Comparison of ENCODE assay signal across 9 cellular contexts in genomic region chr15:101121511-101122090, GRCh38.
DNase-seq lines count a peak whose midpoint lies in the region; ATAC-seq and TF ChIP-seq lines count a peak whose summit lies in the region.
"Had no signal": no experiment of that assay in that cellular context is flagged by ENCODE, and none has a peak within 500 bp of the region (broad histone marks: within the 10 kb centered on the region; RNA-seq: fewer than 3 reads in every experiment).

No MANE protein-coding gene starts in this region.

- H3K4me1 ChIP-seq in RWPE2 (ENCODE audit: insufficient read depth, poor library complexity, severe bottlenecking) (peaks cover 19% of the 10 kb centered on the region), mammary epithelial cell (ENCODE audit: insufficient read depth, low read length) (peaks cover 11% of the 10 kb centered on the region)

- H3K4me2 ChIP-seq in mammary epithelial cell (ENCODE audit: insufficient read depth, low read depth, low read length): peak overlapping the region; percentile 70

- ATAC-seq in HG02885 (IDR thresholded peaks at IDR 0.05; ENCODE audit: poor library complexity, unreplicated experiment) (peak; percentile 53), RWPE2 (ENCODE audit: low read depth) (peak; percentile 58), left colon (peak; percentile 60), GM18858 (IDR thresholded peaks at IDR 0.05; ENCODE audit: unreplicated experiment) (no peak)

- in situ Hi-C loops in GM13977 (cut with MboI; ENCODE audit: low pct_unique_long_range_greater_than_20kb, low sequenced_read_pairs, unreplicated experiment) (no loop called here), mammary epithelial cell (cut with MboI; ENCODE audit: low sequenced_read_pairs in 2 of 2) (no loop called here)

- TF ChIP-seq CTCF in GM13977 (IDR thresholded peaks at IDR 0.05; ENCODE audit: extremely low read depth, insufficient read depth, missing control alignments) (peak; percentile 65), RWPE2 (IDR thresholded peaks at IDR 0.05; ENCODE audit: poor library complexity, severe bottlenecking) (peak; percentile 54), mammary epithelial cell (conservative IDR thresholded peaks at IDR 0.05 in 1 of 2, IDR thresholded peaks at IDR 0.05 in 1 of 2; ENCODE audit: extremely low read depth in 1 of 2, insufficient read depth in 1 of 2, low read depth in 1 of 2, low read length in 2 of 2) (peak in 1 of 2 donors; percentile 50)

- 23% methylated on average over 18 of the region's 26 CpGs for WGBS in mammary epithelial cell (ENCODE audit: low coverage, missing lambda C conversion rate)

- H3K36me3 ChIP-seq in RWPE2 (ENCODE audit: low read depth) (no peaks in the 10 kb centered on the region), mammary epithelial cell (ENCODE audit: insufficient read depth, low read length) (no peaks in the 10 kb centered on the region)

- no peaks in the 10 kb centered on the region for H3K79me2 ChIP-seq in mammary epithelial cell (ENCODE audit: insufficient read depth, low read length)

- H3K27ac ChIP-seq in RWPE2 (ENCODE audit: poor library complexity, severe bottlenecking) (no peak overlapping the region), mammary epithelial cell (ENCODE audit: insufficient read depth, low read depth, low read length) (no peak overlapping the region)
- H3K27ac ChIP-seq: VCaP had no signal

- BruUV-seq in mammary epithelial cell (replicated peaks; lab: Mats Ljungman, UMichigan): no TSS peak

- no peaks in the 10 kb centered on the region for H3K27me3 ChIP-seq in RWPE2 (ENCODE audit: insufficient read depth, poor library complexity, severe bottlenecking)
- H3K27me3 ChIP-seq in mammary epithelial cell (ENCODE audit: insufficient read depth, low read length): no peaks in the 10 kb centered on the region

- H3K4me3 ChIP-seq in RWPE2 (ENCODE audit: severe bottlenecking) (no peak overlapping the region), mammary epithelial cell (replicated peaks in 1 of 3; ENCODE audit: insufficient read depth in 1 of 3, low read depth in 2 of 3, low read length in 3 of 3) (no peak overlapping the region)

- DNase-seq in GM13977 (ENCODE audit: low spot score) (peak; percentile 77), RWPE2 (ENCODE audit: low spot score) (no peak), mammary epithelial cell (peak; percentile 14), left colon (peak; percentile 59 to 64), DMS79 (lab: John Stamatoyannopoulos, UW) (no peak)
- peak; percentile 36 for DNase-seq in stimulated activated CD4-positive, alpha-beta T cell treated with anti-CD3 and anti-CD28 coated beads, Interleukin-12 subunit alpha, Interleukin-12 subunit beta, amount 100 ng/mL, for 4 hours

- dilution Hi-C loops in mammary epithelial cell (cut with HindIII; ENCODE audit: low sequenced_read_pairs): no loop called here

- no peak overlapping the region for H3K9ac ChIP-seq in mammary epithelial cell (ENCODE audit: insufficient read depth, low read length)

- no peaks in the 10 kb centered on the region for H4K20me1 ChIP-seq in mammary epithelial cell (ENCODE audit: insufficient read depth, low read length)

- intact Hi-C loops in mammary epithelial cell (cut with micrococcal nuclease): no loop called here
- intact Hi-C loops in left colon (cut with DNase I, micrococcal nuclease): no loop called here

- no peaks in the 10 kb centered on the region for H3K9me3 ChIP-seq in RWPE2 (ENCODE audit: severe bottlenecking)
- H3K9me3 ChIP-seq in mammary epithelial cell (replicated peaks; ENCODE audit: insufficient read depth, low read length): no peaks in the 10 kb centered on the region

- CTCF ChIA-PET in mammary epithelial cell (lab: Charles Lee; ENCODE audit: low non-redundant PET): interaction anchor here (0.6 kb wide), 1 partner anchor 65 kb away, joined by 4 read pairs; no protein-coding TSS in a partner anchor

- H2AFZ ChIP-seq in mammary epithelial cell (ENCODE audit: low read depth, low read length): peak overlapping the region; percentile 93

Comparison
In these comparisons a context has a peak if more than half of its experiments do, and no peak if none do; other contexts are left out.
1. DNase-seq: peak in GM13977 (single experiment), mammary epithelial cell (single experiment), left colon (2 of 2) and stimulated activated CD4-positive, alpha-beta T cell treated with anti-CD3 and anti-CD28 coated beads, Interleukin-12 subunit alpha, Interleukin-12 subunit beta, amount 100 ng/mL, for 4 hours (single experiment); none in RWPE2 (single experiment) and DMS79 (single experiment).